In genomic region chr3:137906985-137907649, GRCh38 we compare ENCODE assay signal across 33 cellular contexts.
"Had no signal": no experiment of that assay in that cellular context is flagged by ENCODE, and none has a peak within 500 bp of the region (broad histone marks: within the 10 kb centered on the region; RNA-seq: fewer than 3 reads in every experiment).

No MANE protein-coding gene starts in this region.

- H3K36me3 ChIP-seq: adrenal gland, breast epithelium had no signal

- H3K4me3 Mint-ChIP-seq: activated B cell treated with CpG ODN at 0.5 μM for 24 hours; activated CD4-positive, alpha-beta memory T cell treated with anti-CD3 and anti-CD28 coated beads for 36 hours; activated naive CD4-positive, alpha-beta T cell treated with anti-CD3 and anti-CD28 coated beads for 36 hours; activated T-cell treated with anti-CD3 and anti-CD28 coated beads, Interleukin-2, amount 50 U/mL, for 4 hours; activated T-helper 1 cell treated with anti-CD3 and anti-CD28 coated beads, Interleukin-12 subunit alpha, Interleukin-12 subunit beta, Interleukin-2, Interleukin-4 antibody, amounts not matched to agents 30 ng/mL and 10 ng/mL and 1 ng/mL, durations not matched to agents 14 hours and 24 hours and 36 hours had no signal

- ATAC-seq: activated naive CD4-positive, alpha-beta T cell treated with anti-CD3 and anti-CD28 coated beads, Interleukin-2, amount 50 U/mL, for 72 hours; activated T-cell treated with anti-CD3 and anti-CD28 coated beads, Interleukin-2, amount 50 U/mL, for 4 hours; body of pancreas had no signal

- H3K27me3 ChIP-seq: adrenal gland, body of pancreas, breast epithelium had no signal

- H3K4me2 ChIP-seq: PC-9 had no signal

- H3K4me1 Mint-ChIP-seq: activated B cell treated with CpG ODN at 0.5 μM for 24 hours had no signal

- H3K9me3 ChIP-seq: adrenal gland, body of pancreas had no signal

- H3K27ac Mint-ChIP-seq: activated B cell treated with CpG ODN at 0.5 μM for 24 hours; activated CD4-positive, alpha-beta memory T cell treated with anti-CD3 and anti-CD28 coated beads for 36 hours; activated naive CD4-positive, alpha-beta T cell treated with anti-CD3 and anti-CD28 coated beads for 36 hours; activated naive CD4-positive, alpha-beta T cell treated with anti-CD3 and anti-CD28 coated beads, Interleukin-2, amount 50 U/mL, for 72 hours; activated T-helper 1 cell treated with anti-CD3 and anti-CD28 coated beads, Interleukin-12 subunit alpha, Interleukin-12 subunit beta, Interleukin-2, Interleukin-4 antibody, amounts not matched to agents 30 ng/mL and 10 ng/mL and 1 ng/mL, durations not matched to agents 14 hours and 24 hours and 36 hours had no signal

- H3K27ac ChIP-seq: adrenal gland, body of pancreas, breast epithelium, PC-9, RWPE1, VCaP had no signal

- H3K4me3 ChIP-seq: adrenal gland, body of pancreas, breast epithelium, PC-9 had no signal

- H3K36me3 Mint-ChIP-seq: activated CD4-positive, alpha-beta memory T cell treated with anti-CD3 and anti-CD28 coated beads for 36 hours had no signal

- H3K27me3 Mint-ChIP-seq: activated B cell treated with CpG ODN at 0.5 μM for 24 hours; activated CD4-positive, alpha-beta memory T cell treated with anti-CD3 and anti-CD28 coated beads for 36 hours had no signal

- H2AFZ ChIP-seq: PC-9 had no signal

- FAIRE-seq: astrocyte, RCC 7860 had no signal

- DNase-seq: activated B cell treated with CpG ODN at 0.5 μM for 24 hours; activated CD4-positive, alpha-beta memory T cell treated with anti-CD3 and anti-CD28 coated beads for 36 hours; activated CD4-positive, alpha-beta T cell treated with anti-CD3 and anti-CD28 coated beads for 4 hours; activated CD4-positive, alpha-beta T cell treated with anti-CD3 and anti-CD28 coated beads, Interleukin-2, amount 50 U/mL, for 1 hour; activated CD4-positive, CD25-positive, alpha-beta regulatory T cell treated with anti-CD3 and anti-CD28 coated beads, Interleukin-2, amount 50 U/mL, for 72 hours; activated CD8-positive, alpha-beta memory T cell treated with anti-CD3 and anti-CD28 coated beads, Interleukin-2, amount 50 U/mL, for 4 hours; activated gamma-delta T cell treated with Interleukin-2 at 50 U/mL for 16 hours; activated naive CD4-positive, alpha-beta T cell treated with anti-CD3 and anti-CD28 coated beads for 36 hours; activated T-cell treated with anti-CD3 and anti-CD28 coated beads for 4 hours; activated T-cell treated with anti-CD3 and anti-CD28 coated beads, Interleukin-2, amount 50 U/mL, for 4 hours; adrenal gland; body of pancreas; NCI-H1105; NCI-H1417 treated with DMSO at 0.1 percent for 48 hours; NCI-H1694; NCI-H1930; NCI-H2081 treated with DMSO at 0.1 percent for 48 hours; NCI-H510A; NCI-H69; NK-92 treated with Interleukin-12 subunit alpha and Interleukin-12 subunit beta, amount 100 ng/mL, for 24 hours; PC-9; Right ventricle myocardium superior; SW 1271; T-helper 1 cell; T-helper 2 cell; T-helper 9 cell had no signal

- H3K4me1 ChIP-seq: adrenal gland, body of pancreas, breast epithelium had no signal
